25 cellular contexts compared by ENCODE assay signal in the genomic region with DNA sequence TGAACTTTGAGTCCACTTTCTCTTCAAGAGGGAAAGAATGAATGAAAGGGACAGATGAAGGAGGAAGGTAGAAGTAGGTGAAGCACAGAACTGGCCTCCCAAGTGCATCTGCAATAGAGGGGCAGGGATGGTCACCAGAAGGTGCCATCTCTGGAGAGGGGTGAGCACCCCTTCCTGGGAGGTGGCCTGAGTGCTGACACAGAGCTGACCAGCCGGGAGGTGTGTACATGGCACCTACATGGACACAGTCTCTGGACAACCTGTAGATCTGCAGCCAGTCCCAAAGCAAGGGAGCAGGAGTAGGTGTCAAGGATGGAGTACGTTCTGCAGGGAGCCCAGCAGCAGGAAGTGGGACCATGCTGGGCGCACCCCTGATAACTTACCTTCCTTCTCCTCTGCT.
"Had no signal": no experiment of that assay in that cellular context is flagged by ENCODE, and none has a peak within 500 bp of the region (broad histone marks: within the 10 kb centered on the region; RNA-seq: fewer than 3 reads in every experiment).

No MANE protein-coding gene starts in this region.

- H3K4me3 ChIP-seq: adrenal gland, body of pancreas, coronary artery, dorsolateral prefrontal cortex had no signal

- H3K36me3 ChIP-seq: adrenal gland had no signal

- H3K27me3 ChIP-seq: adrenal gland, dorsolateral prefrontal cortex had no signal

- H3K27ac ChIP-seq: adrenal gland, body of pancreas, coronary artery, dorsolateral prefrontal cortex had no signal

- ATAC-seq: activated CD4-positive, alpha-beta T cell treated with anti-CD3 and anti-CD28 coated beads for 36 hours; activated CD8-positive, alpha-beta memory T cell treated with anti-CD3 and anti-CD28 coated beads, Interleukin-2, amount 10 ng/mL, durations not matched to agents 7 days and 5 days; activated CD8-positive, alpha-beta T cell treated with anti-CD3 and anti-CD28 coated beads, Interleukin-2, amount 10 ng/mL, durations not matched to agents 7 days and 5 days; activated naive CD8-positive, alpha-beta T cell treated with anti-CD3 and anti-CD28 coated beads, Interleukin-2, amount 50 U/mL, for 24 hours; body of pancreas; esophagus mucosa had no signal

- H3K9me3 ChIP-seq: adrenal gland, body of pancreas had no signal

- FAIRE-seq: frontal cortex had no signal

- H3K4me1 ChIP-seq: body of pancreas had no signal

- DNase-seq: activated CD4-positive, alpha-beta memory T cell treated with anti-CD3 and anti-CD28 coated beads for 36 hours; activated CD4-positive, alpha-beta T cell treated with anti-CD3 and anti-CD28 coated beads for 36 hours; activated CD4-positive, alpha-beta T cell treated with anti-CD3 and anti-CD28 coated beads, Interleukin-2, amount 10 ng/mL, durations not matched to agents 24 days and 14 days; activated CD4-positive, CD25-positive, alpha-beta regulatory T cell; activated CD8-positive, alpha-beta memory T cell treated with anti-CD3 and anti-CD28 coated beads, Interleukin-2, amount 10 ng/mL, durations not matched to agents 7 days and 5 days; activated CD8-positive, alpha-beta memory T cell treated with anti-CD3 and anti-CD28 coated beads, Interleukin-2, amount 50 U/mL, for 4 hours; activated CD8-positive, alpha-beta T cell treated with anti-CD3 and anti-CD28 coated beads, Interleukin-2, amount 10 ng/mL, durations not matched to agents 7 days and 5 days; activated effector memory CD4-positive, alpha-beta T cell treated with anti-CD3 and anti-CD28 coated beads, Interleukin-2, amount 50 U/mL, for 16 hours; activated naive CD4-positive, alpha-beta T cell treated with anti-CD3 and anti-CD28 coated beads for 36 hours; activated naive CD8-positive, alpha-beta T cell treated with anti-CD3 and anti-CD28 coated beads for 36 hours; activated naive CD8-positive, alpha-beta T cell treated with anti-CD3 and anti-CD28 coated beads, Interleukin-2, amount 50 U/mL, for 24 hours; activated T-cell treated with anti-CD3 and anti-CD28 coated beads, Interleukin-2, amount 50 U/mL, for 1 hour; activated T-cell treated with anti-CD3 and anti-CD28 coated beads, Interleukin-2, amount 50 U/mL, for 48 hours; adrenal gland; amygdala; aorta; body of pancreas; dorsolateral prefrontal cortex; effector memory CD4-positive, alpha-beta T cell; endodermal cell; foreskin fibroblast; T-helper 2 cell had no signal
